ENCODE assay signal across 1 cellular context in the genomic region with DNA sequence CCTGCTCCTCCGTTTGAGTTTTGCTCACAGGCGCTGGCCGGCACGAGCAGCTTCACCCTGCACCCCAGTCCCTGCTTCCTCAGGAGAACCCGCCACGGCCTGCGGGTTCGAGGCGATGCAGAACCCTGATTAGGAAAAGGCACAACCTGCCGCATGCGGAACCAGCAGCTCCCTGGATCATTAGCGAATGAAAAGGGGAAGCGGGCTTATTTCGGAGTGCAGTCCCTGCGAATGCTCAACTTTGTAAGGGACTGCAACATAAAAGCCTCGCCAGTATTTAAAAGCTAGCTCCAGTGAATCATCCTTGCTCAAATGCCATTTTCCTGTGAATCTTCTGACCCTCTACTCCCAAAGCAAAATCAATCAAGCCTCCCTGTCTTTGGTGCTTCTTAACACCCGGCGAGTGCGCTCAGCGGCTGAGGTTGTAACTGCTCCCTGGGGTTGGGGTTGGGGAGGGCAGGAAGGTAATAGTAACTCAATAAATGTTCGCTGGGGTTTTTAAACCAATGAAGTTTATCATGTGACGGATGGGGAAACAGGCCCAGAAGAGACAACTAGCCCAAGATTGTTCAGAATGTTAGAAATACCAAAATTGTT.
TF ChIP-seq lines count a peak whose summit lies in the region.

No MANE protein-coding gene starts in this region.

TF ChIP-seq in HepG2, 621 proteins besides CTCF, POLR2A, EP300 and RAD21:
- TF ChIP-seq, protein P1, sequence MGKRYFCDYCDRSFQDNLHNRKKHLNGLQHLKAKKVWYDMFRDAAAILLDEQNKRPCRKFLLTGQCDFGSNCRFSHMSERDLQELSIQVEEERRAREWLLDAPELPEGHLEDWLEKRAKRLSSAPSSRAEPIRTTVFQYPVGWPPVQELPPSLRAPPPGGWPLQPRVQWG (CRISPR knock-in tag; IDR thresholded peaks at IDR 0.05; ENCODE audit: borderline replicate concordance, low read depth), result no peak
- TF ChIP-seq, protein P2, sequence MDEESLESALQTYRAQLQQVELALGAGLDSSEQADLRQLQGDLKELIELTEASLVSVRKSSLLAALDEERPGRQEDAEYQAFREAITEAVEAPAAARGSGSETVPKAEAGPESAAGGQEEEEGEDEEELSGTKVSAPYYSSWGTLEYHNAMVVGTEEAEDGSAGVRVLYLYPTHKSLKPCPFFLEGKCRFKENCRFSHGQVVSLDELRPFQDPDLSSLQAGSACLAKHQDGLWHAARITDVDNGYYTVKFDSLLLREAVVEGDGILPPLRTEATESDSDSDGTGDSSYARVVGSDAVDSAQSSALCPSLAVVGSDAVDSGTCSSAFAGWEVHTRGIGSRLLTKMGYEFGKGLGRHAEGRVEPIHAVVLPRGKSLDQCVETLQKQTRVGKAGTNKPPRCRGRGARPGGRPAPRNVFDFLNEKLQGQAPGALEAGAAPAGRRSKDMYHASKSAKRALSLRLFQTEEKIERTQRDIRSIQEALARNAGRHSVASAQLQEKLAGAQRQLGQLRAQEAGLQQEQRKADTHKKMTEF (CRISPR knock-in tag; IDR thresholded peaks at IDR 0.05), result no peak
- TF ChIP-seq ZZZ3 (CRISPR knock-in tag; IDR thresholded peaks at IDR 0.05; ENCODE audit: borderline replicate concordance), result 0 out of 2 replicates have a peak, but pooled peaks have one; percentile 11
- TF ChIP-seq ZNF607 (CRISPR knock-in tag; IDR thresholded peaks at IDR 0.05; ENCODE audit: borderline replicate concordance), result no peak
- 0 out of 2 replicates have a peak, but pooled peaks have one; percentile 8 for TF ChIP-seq ZNF713 (CRISPR knock-in tag; IDR thresholded peaks at IDR 0.05)
- peak; percentile 64; the same call in 1 of the 2 replicates for TF ChIP-seq ZBTB38 (CRISPR knock-in tag; IDR thresholded peaks at IDR 0.05)
- no peak for TF ChIP-seq ZNF552 (CRISPR knock-in tag; IDR thresholded peaks at IDR 0.05; ENCODE audit: borderline replicate concordance)
- TF ChIP-seq REL (CRISPR knock-in tag; conservative IDR thresholded peaks at IDR 0.05), result 0 out of 2 replicates have a peak, but pooled peaks have one; percentile 3
- TF ChIP-seq ZNF431 (CRISPR knock-in tag; IDR thresholded peaks at IDR 0.05; ENCODE audit: borderline replicate concordance, low read depth), result no peak
- TF ChIP-seq, protein P3, sequence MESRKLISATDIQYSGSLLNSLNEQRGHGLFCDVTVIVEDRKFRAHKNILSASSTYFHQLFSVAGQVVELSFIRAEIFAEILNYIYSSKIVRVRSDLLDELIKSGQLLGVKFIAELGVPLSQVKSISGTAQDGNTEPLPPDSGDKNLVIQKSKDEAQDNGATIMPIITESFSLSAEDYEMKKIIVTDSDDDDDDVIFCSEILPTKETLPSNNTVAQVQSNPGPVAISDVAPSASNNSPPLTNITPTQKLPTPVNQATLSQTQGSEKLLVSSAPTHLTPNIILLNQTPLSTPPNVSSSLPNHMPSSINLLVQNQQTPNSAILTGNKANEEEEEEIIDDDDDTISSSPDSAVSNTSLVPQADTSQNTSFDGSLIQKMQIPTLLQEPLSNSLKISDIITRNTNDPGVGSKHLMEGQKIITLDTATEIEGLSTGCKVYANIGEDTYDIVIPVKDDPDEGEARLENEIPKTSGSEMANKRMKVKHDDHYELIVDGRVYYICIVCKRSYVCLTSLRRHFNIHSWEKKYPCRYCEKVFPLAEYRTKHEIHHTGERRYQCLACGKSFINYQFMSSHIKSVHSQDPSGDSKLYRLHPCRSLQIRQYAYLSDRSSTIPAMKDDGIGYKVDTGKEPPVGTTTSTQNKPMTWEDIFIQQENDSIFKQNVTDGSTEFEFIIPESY (CRISPR knock-in tag; IDR thresholded peaks at IDR 0.05), result peak; percentile 43; the same call in 1 of the 2 replicates
- TF ChIP-seq, protein P4, sequence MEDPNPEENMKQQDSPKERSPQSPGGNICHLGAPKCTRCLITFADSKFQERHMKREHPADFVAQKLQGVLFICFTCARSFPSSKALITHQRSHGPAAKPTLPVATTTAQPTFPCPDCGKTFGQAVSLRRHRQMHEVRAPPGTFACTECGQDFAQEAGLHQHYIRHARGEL (CRISPR knock-in tag; IDR thresholded peaks at IDR 0.05), result no peak
- TF ChIP-seq MAFG (CRISPR knock-in tag; IDR thresholded peaks at IDR 0.05), result no peak
- TF ChIP-seq ESRRA (CRISPR knock-in tag; IDR thresholded peaks at IDR 0.05; ENCODE audit: low read depth), result no peak
- 0 out of 2 replicates have a peak, but pooled peaks have one; percentile 2 for TF ChIP-seq MEIS1 (CRISPR knock-in tag; IDR thresholded peaks at IDR 0.05; ENCODE audit: borderline replicate concordance)
- no peak for TF ChIP-seq ZNF614 (CRISPR knock-in tag; IDR thresholded peaks at IDR 0.05; ENCODE audit: borderline replicate concordance)
- TF ChIP-seq, protein P5, sequence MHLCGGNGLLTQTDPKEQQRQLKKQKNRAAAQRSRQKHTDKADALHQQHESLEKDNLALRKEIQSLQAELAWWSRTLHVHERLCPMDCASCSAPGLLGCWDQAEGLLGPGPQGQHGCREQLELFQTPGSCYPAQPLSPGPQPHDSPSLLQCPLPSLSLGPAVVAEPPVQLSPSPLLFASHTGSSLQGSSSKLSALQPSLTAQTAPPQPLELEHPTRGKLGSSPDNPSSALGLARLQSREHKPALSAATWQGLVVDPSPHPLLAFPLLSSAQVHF (CRISPR knock-in tag; IDR thresholded peaks at IDR 0.05), result no peak
- no peak for TF ChIP-seq ZNF44 (CRISPR knock-in tag; IDR thresholded peaks at IDR 0.05)
- TF ChIP-seq GPN1 (CRISPR knock-in tag; IDR thresholded peaks at IDR 0.05; ENCODE audit: borderline replicate concordance), result no peak
- TF ChIP-seq TRIM24 (CRISPR knock-in tag; IDR thresholded peaks at IDR 0.05), result no peak
- no peak for TF ChIP-seq SPEN (CRISPR knock-in tag; IDR thresholded peaks at IDR 0.05; ENCODE audit: low read depth)
- TF ChIP-seq ZNF720 (CRISPR knock-in tag; IDR thresholded peaks at IDR 0.05), result no peak
- TF ChIP-seq HDAC6 (IDR thresholded peaks at IDR 0.05; ENCODE audit: low read depth, low read length), result no peak
- TF ChIP-seq ZFP37 (CRISPR knock-in tag; IDR thresholded peaks at IDR 0.05; ENCODE audit: borderline replicate concordance), result peak; percentile 2; the same call in 1 of the 2 replicates
- TF ChIP-seq ZNF878 (CRISPR knock-in tag; IDR thresholded peaks at IDR 0.05), result no peak
TF ChIP-seq in HepG2: peak in this region for 7.
